ENCODE assay signal across 1 cellular context in the genomic region with DNA sequence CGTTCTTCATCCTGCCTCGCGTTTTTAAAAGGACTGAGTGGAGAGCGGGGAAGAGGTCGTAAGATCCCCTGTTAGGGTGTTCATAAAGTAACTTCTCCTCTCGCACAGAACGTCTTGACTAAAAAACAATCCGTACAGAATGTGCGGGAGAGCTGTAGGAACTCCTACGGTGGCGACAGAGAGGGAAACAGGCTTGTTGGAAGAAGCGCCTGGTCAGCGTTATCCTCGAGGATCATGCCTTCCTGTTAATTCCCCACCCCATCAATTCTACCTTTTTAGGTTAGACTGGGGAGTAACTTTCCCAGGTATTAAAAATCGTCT.
TF ChIP-seq lines count a peak whose summit lies in the region.

No MANE protein-coding gene starts in this region.

TF ChIP-seq in HepG2, 621 proteins besides CTCF, POLR2A, EP300 and RAD21:
- TF ChIP-seq ZNF670 (CRISPR knock-in tag; IDR thresholded peaks at IDR 0.05; ENCODE audit: borderline replicate concordance) = 0 out of 2 replicates have a peak, but pooled peaks have one; percentile 3
- TF ChIP-seq ZNF468 (CRISPR knock-in tag; IDR thresholded peaks at IDR 0.05) = no peak
- TF ChIP-seq MAFG (CRISPR knock-in tag; IDR thresholded peaks at IDR 0.05) = peak; percentile 30; the same call in 1 of the 2 replicates
- no peak for TF ChIP-seq ZSCAN30 (CRISPR knock-in tag; IDR thresholded peaks at IDR 0.05)
- TF ChIP-seq SPEN (CRISPR knock-in tag; IDR thresholded peaks at IDR 0.05; ENCODE audit: low read depth) = no peak
- TF ChIP-seq, protein P1, sequence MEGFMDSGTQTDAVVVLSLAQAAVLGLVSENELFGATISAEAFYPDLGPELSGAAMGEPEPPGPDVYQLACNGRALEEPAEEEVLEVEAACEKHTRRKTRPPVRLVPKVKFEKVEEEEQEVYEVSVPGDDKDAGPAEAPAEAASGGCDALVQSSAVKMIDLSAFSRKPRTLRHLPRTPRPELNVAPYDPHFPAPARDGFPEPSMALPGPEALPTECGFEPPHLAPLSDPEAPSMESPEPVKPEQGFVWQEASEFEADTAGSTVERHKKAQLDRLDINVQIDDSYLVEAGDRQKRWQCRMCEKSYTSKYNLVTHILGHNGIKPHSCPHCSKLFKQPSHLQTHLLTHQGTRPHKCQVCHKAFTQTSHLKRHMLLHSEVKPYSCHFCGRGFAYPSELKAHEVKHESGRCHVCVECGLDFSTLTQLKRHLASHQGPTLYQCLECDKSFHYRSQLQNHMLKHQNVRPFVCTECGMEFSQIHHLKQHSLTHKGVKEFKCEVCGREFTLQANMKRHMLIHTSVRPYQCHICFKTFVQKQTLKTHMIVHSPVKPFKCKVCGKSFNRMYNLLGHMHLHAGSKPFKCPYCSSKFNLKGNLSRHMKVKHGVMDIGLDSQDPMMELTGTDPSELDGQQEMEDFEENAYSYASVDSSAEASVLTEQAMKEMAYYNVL (CRISPR knock-in tag; IDR thresholded peaks at IDR 0.05; ENCODE audit: borderline replicate concordance) = 0 out of 2 replicates have a peak, but pooled peaks have one; percentile 14
- peak; percentile 54; the same call in 1 of the 2 replicates for TF ChIP-seq ZNF790 (CRISPR knock-in tag; IDR thresholded peaks at IDR 0.05; ENCODE audit: borderline replicate concordance)
- TF ChIP-seq, protein P2, sequence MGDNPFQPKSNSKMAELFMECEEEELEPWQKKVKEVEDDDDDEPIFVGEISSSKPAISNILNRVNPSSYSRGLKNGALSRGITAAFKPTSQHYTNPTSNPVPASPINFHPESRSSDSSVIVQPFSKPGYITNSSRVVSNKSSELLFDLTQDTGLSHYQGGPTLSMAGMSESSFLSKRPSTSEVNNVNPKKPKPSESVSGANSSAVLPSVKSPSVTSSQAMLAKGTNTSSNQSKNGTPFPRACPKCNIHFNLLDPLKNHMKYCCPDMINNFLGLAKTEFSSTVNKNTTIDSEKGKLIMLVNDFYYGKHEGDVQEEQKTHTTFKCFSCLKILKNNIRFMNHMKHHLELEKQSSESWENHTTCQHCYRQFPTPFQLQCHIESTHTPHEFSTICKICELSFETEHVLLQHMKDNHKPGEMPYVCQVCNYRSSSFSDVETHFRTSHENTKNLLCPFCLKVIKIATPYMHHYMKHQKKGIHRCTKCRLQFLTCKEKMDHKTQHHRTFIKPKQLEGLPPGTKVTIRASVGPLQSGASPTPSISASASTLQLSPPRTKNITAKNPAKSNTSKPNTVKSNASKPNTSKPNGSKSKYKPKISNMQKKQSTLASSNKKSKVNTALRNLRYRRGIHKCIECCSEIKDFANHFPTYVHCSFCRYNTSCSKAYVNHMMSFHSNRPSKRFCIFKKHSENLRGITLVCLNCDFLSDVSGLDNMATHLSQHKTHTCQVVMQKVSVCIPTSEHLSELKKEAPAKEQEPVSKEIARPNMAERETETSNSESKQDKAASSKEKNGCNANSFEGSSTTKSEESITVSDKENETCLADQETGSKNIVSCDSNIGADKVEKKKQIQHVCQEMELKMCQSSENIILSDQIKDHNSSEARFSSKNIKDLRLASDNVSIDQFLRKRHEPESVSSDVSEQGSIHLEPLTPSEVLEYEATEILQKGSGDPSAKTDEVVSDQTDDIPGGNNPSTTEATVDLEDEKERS (CRISPR knock-in tag; IDR thresholded peaks at IDR 0.05) = 0 out of 2 replicates have a peak, but pooled peaks have one; percentile 12
- peak; percentile 90 to 95 for TF ChIP-seq MAFK (conservative IDR thresholded peaks at IDR 0.05 in 1 of 2, IDR thresholded peaks at IDR 0.05 in 1 of 2; ENCODE audit: low read length in 2 of 2)
- no peak for TF ChIP-seq ZNF432 (CRISPR knock-in tag; IDR thresholded peaks at IDR 0.05; ENCODE audit: borderline replicate concordance)
- peak; percentile 88 for TF ChIP-seq MAFF (IDR thresholded peaks at IDR 0.05; ENCODE audit: low read depth, low read length)
